In the genomic region with DNA sequence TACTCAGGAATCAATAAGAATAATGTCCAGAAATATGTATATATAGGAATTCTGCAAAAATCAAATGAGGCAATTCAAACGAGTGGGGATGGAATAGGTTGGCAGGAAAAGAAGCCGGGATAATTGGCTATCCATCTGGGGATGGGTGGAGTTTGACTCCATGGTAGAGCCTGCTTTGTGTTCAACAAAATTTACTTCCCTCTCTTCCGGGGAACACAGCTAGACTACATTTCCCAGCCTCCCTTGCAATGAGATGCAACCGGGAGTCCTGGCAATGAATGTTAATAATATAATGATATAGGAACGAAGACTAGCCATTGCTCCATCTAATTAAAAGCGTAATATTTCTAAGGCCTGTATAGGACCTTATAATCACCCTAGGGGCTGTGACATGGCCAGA, we compare ENCODE assay signal across 19 cellular contexts.
DNase-seq lines count a peak whose midpoint lies in the region; TF ChIP-seq lines count a peak whose summit lies in the region.
"Had no signal": no experiment of that assay in that cellular context is flagged by ENCODE, and none has a peak within 500 bp of the region (broad histone marks: within the 10 kb centered on the region; RNA-seq: fewer than 3 reads in every experiment).

No MANE protein-coding gene starts in this region.

- intact Hi-C loops in breast epithelium (cut with DNase I; ENCODE audit: low total_unique reads): no loop called here

- H3K36me3 ChIP-seq in iPS-20b (ENCODE audit: insufficient read depth, low read depth, low read length) (no peaks in the 10 kb centered on the region), breast epithelium (no peaks in the 10 kb centered on the region)

- H3K9me3 ChIP-seq in iPS-20b (ENCODE audit: insufficient read depth, low read depth, low read length): no peaks in the 10 kb centered on the region
- H3K9me3 ChIP-seq in breast epithelium: no peaks in the 10 kb centered on the region

- DNase-seq in DMS 273 (lab: John Stamatoyannopoulos, UW; ENCODE audit: unreplicated experiment) (peak; percentile 94), NCI-H2171 treated with DMSO at 0.1 percent for 48 hours (lab: John Stamatoyannopoulos, UW) (peak; percentile 57), SK-MEL-5 (ENCODE audit: low read depth, low spot score) (peak; percentile 17), breast epithelium (ENCODE audit: low spot score in 2 of 2) (no peak), NCI-H146 (lab: John Stamatoyannopoulos, UW) (no peak)
- no peak for DNase-seq in activated CD4-positive, alpha-beta T cell treated with anti-CD3 and anti-CD28 coated beads for 1 hour
- DNase-seq in central memory CD4-positive, alpha-beta T cell: no peak
- DNase-seq: AML-193, DND-41, MM.1S, NCI-H1092 treated with DMSO at 0.1 percent for 48 hours, NCI-H1694, NCI-H2081 treated with DMSO at 0.1 percent for 48 hours, NCI-H748 treated with DMSO at 0.1 percent for 48 hours, SHP77, T-helper 1 cell had no signal

- H3K4me1 ChIP-seq in iPS-20b (ENCODE audit: insufficient read depth, low read length) (no peaks in the 10 kb centered on the region), breast epithelium (no peaks in the 10 kb centered on the region)

- H3K4me3 ChIP-seq in iPS-20b (ENCODE audit: low read length) (peak overlapping the region; percentile 50; the same call in 1 of the 2 replicates), breast epithelium (no peak overlapping the region)

- no peak overlapping the region for H3K9ac ChIP-seq in iPS-20b (ENCODE audit: low read depth, low read length)

- H3K27me3 ChIP-seq in iPS-20b (ENCODE audit: insufficient read depth, low read length) (no peaks in the 10 kb centered on the region), breast epithelium (no peaks in the 10 kb centered on the region)

- TF ChIP-seq CTCF in breast epithelium (IDR thresholded peaks at IDR 0.05): no peak

- TF ChIP-seq POLR2A in breast epithelium (IDR thresholded peaks at IDR 0.05): no peak

- H3K27ac ChIP-seq in iPS-20b (ENCODE audit: low read length): no peak overlapping the region
- no peak overlapping the region for H3K27ac ChIP-seq in breast epithelium
- H3K27ac ChIP-seq: 22Rv1, C4-2B had no signal

- in situ Hi-C loops in SK-MEL-5 (cut with HindIII; ENCODE audit: low pct_unique_long_range_greater_than_20kb, low sequenced_read_pairs): no loop called here

Comparison
In these comparisons a context has a peak if more than half of its experiments do, and no peak if none do; other contexts are left out.
1. DNase-seq: peak in DMS 273 (single experiment), NCI-H2171 treated with DMSO at 0.1 percent for 48 hours (single experiment) and SK-MEL-5 (single experiment); none in breast epithelium (0 of 2), NCI-H146 (single experiment), activated CD4-positive, alpha-beta T cell treated with anti-CD3 and anti-CD28 coated beads for 1 hour (single experiment) and central memory CD4-positive, alpha-beta T cell (single experiment).